ENCODE assay signal across 1 cellular context in genomic region chr20:3239867-3240775, GRCh38.
TF ChIP-seq lines count a peak whose summit lies in the region.

No MANE protein-coding gene starts in this region.

TF ChIP-seq in HepG2, 621 proteins besides CTCF, POLR2A, EP300 and RAD21 (continued from another document and continues in another):
- TF ChIP-seq ZBTB46 (CRISPR knock-in tag; IDR thresholded peaks at IDR 0.05; ENCODE audit: borderline replicate concordance) (no peak), NCOR1 (IDR thresholded peaks at IDR 0.05; ENCODE audit: borderline replicate concordance, low read length) (no peak), TSC22D2 (CRISPR knock-in tag; IDR thresholded peaks at IDR 0.05; ENCODE audit: borderline replicate concordance) (no peak), CBFB (CRISPR knock-in tag; IDR thresholded peaks at IDR 0.05) (no peak), CBX2 (IDR thresholded peaks at IDR 0.05; ENCODE audit: low read depth, low read length) (no peak), CBX2 (CRISPR knock-in tag; IDR thresholded peaks at IDR 0.05; ENCODE audit: low read depth) (no peak), NFKB2 (CRISPR knock-in tag; IDR thresholded peaks at IDR 0.05; ENCODE audit: borderline replicate concordance) (no peak), ZFYVE20 (CRISPR knock-in tag; IDR thresholded peaks at IDR 0.05; ENCODE audit: borderline replicate concordance, low read depth) (no peak), MTA3 (CRISPR knock-in tag; IDR thresholded peaks at IDR 0.05) (no peak), REPIN1 (CRISPR knock-in tag; IDR thresholded peaks at IDR 0.05; ENCODE audit: borderline replicate concordance, low read depth) (no peak), ZNF572 (CRISPR knock-in tag; IDR thresholded peaks at IDR 0.05) (no peak), ESRRA (CRISPR knock-in tag; IDR thresholded peaks at IDR 0.05; ENCODE audit: low read depth) (peak; percentile 22; the same call in 1 of the 2 replicates), ZGPAT (CRISPR knock-in tag; IDR thresholded peaks at IDR 0.05) (peak; percentile 1; the same call in 1 of the 2 replicates), REXO4 (CRISPR knock-in tag; IDR thresholded peaks at IDR 0.05; ENCODE audit: borderline replicate concordance) (no peak), IRF2 (CRISPR knock-in tag; IDR thresholded peaks at IDR 0.05) (no peak), ZNF746 (CRISPR knock-in tag; IDR thresholded peaks at IDR 0.05) (no peak), ZNF652 (CRISPR knock-in tag; IDR thresholded peaks at IDR 0.05; ENCODE audit: borderline replicate concordance, low read depth) (no peak), TEF (CRISPR knock-in tag; IDR thresholded peaks at IDR 0.05) (no peak), CERS6 (CRISPR knock-in tag; IDR thresholded peaks at IDR 0.05) (no peak), RFX1 (IDR thresholded peaks at IDR 0.05) (no peak), CBX1 (IDR thresholded peaks at IDR 0.05; ENCODE audit: low read depth) (no peak), CEBPG (CRISPR knock-in tag; IDR thresholded peaks at IDR 0.05) (no peak), U2AF1 (optimal IDR thresholded peaks at IDR 0.05; ENCODE audit: low read depth, low read length) (no peak), ZNF280B (CRISPR knock-in tag; IDR thresholded peaks at IDR 0.05; ENCODE audit: borderline replicate concordance) (0 out of 2 replicates have a peak, but pooled peaks have one; percentile 42), CHCHD3 (CRISPR knock-in tag; IDR thresholded peaks at IDR 0.05) (no peak), WIZ (CRISPR knock-in tag; IDR thresholded peaks at IDR 0.05) (no peak), ZNF276 (CRISPR knock-in tag; IDR thresholded peaks at IDR 0.05; ENCODE audit: low read depth) (no peak), ZNF777 (CRISPR knock-in tag; IDR thresholded peaks at IDR 0.05) (no peak), TARDBP (CRISPR knock-in tag; IDR thresholded peaks at IDR 0.05) (no peak), ZNF850 (CRISPR knock-in tag; conservative IDR thresholded peaks at IDR 0.05) (no peak), ERF (CRISPR knock-in tag; IDR thresholded peaks at IDR 0.05) (no peak; the same call in 1 of the 2 replicates), RCOR2 (CRISPR knock-in tag; IDR thresholded peaks at IDR 0.05) (no peak), TBX2 (CRISPR knock-in tag; IDR thresholded peaks at IDR 0.05; ENCODE audit: borderline replicate concordance) (no peak; the same call in 1 of the 2 replicates), ATF3 (CRISPR knock-in tag; IDR thresholded peaks at IDR 0.05) (no peak), DPF2 (CRISPR knock-in tag; IDR thresholded peaks at IDR 0.05; ENCODE audit: borderline replicate concordance, low read depth) (no peak), ZNF317 (CRISPR knock-in tag; IDR thresholded peaks at IDR 0.05) (peak; percentile 34; the same call in 1 of the 2 replicates), KDM6A (CRISPR knock-in tag; IDR thresholded peaks at IDR 0.05; ENCODE audit: low read depth) (no peak), ZKSCAN5 (CRISPR knock-in tag; IDR thresholded peaks at IDR 0.05) (no peak), TAF15 (IDR thresholded peaks at IDR 0.05; ENCODE audit: low read depth, low read length, poor library complexity, severe bottlenecking) (peak; percentile 11), MLLT10 (CRISPR knock-in tag; IDR thresholded peaks at IDR 0.05) (no peak), TFDP2 (CRISPR knock-in tag; IDR thresholded peaks at IDR 0.05) (no peak), MED13 (CRISPR knock-in tag; IDR thresholded peaks at IDR 0.05) (no peak), ZNF326 (CRISPR knock-in tag; IDR thresholded peaks at IDR 0.05; ENCODE audit: borderline replicate concordance) (no peak), AHR (CRISPR knock-in tag; IDR thresholded peaks at IDR 0.05) (no peak), MED8 (CRISPR knock-in tag; IDR thresholded peaks at IDR 0.05; ENCODE audit: insufficient replicate concordance) (no peak), ZNF501 (CRISPR knock-in tag; IDR thresholded peaks at IDR 0.05) (no peak), NFE2L2 (IDR thresholded peaks at IDR 0.05; ENCODE audit: low read length) (no peak), ZBTB33 (CRISPR knock-in tag; IDR thresholded peaks at IDR 0.05) (peak; percentile 66; the same call in 1 of the 2 replicates), ZNF256 (CRISPR knock-in tag; conservative IDR thresholded peaks at IDR 0.05) (no peak), ZNF234 (CRISPR knock-in tag; conservative IDR thresholded peaks at IDR 0.05) (no peak), THAP8 (CRISPR knock-in tag; IDR thresholded peaks at IDR 0.05; ENCODE audit: borderline replicate concordance) (no peak), PLRG1 (conservative IDR thresholded peaks at IDR 0.05) (no peak), ARHGAP35 (CRISPR knock-in tag; IDR thresholded peaks at IDR 0.05; ENCODE audit: borderline replicate concordance) (no peak; the same call in 1 of the 2 replicates), IRF9 (CRISPR knock-in tag; IDR thresholded peaks at IDR 0.05; ENCODE audit: borderline replicate concordance) (peak; percentile 16; the same call in 1 of the 2 replicates), HNRNPUL1 (IDR thresholded peaks at IDR 0.05; ENCODE audit: low read depth, low read length) (no peak), MTA1 (CRISPR knock-in tag; IDR thresholded peaks at IDR 0.05; ENCODE audit: borderline replicate concordance) (no peak)
